Comparison of ENCODE assay signal across 25 cellular contexts in the genomic region with DNA sequence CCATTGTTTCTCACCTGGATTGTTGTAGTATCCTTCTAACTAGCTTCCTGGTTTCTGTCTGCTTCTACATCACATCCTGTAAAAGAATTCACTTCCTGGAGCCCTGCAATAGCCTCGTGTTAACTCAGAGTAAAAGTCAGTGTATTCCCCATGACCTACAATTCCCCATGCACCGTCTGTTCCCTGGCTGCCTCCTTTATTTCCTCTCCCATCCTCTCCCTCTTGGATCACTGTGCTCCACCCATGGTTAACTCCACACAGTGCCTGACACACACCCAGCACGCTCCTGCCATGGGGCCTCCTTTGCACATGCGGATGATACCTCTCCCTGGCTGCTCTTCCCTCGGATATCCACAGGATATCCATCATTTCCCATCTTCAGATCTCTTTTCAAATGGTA.
"Had no signal": no experiment of that assay in that cellular context is flagged by ENCODE, and none has a peak within 500 bp of the region (broad histone marks: within the 10 kb centered on the region; RNA-seq: fewer than 3 reads in every experiment).

No MANE protein-coding gene starts in this region.

- H3K9me3 Mint-ChIP-seq: activated CD4-positive, alpha-beta memory T cell treated with anti-CD3 and anti-CD28 coated beads, Interleukin-2, amount 10 ng/mL, durations not matched to agents 7 days and 5 days; activated T-helper 17 cell treated with anti-CD3 and anti-CD28 coated beads, Interleukin-2, amount 50 U/mL, for 72 hours had no signal

- FAIRE-seq: astrocyte had no signal

- H3K27ac Mint-ChIP-seq: activated CD4-positive, alpha-beta memory T cell treated with anti-CD3 and anti-CD28 coated beads, Interleukin-2, amount 10 ng/mL, durations not matched to agents 7 days and 5 days; activated CD4-positive, alpha-beta T cell treated with anti-CD3 and anti-CD28 coated beads for 36 hours; activated naive CD4-positive, alpha-beta T cell treated with anti-CD3 and anti-CD28 coated beads for 36 hours; activated naive CD8-positive, alpha-beta T cell; activated T-helper 17 cell treated with anti-CD3 and anti-CD28 coated beads, Interleukin-2, amount 50 U/mL, for 72 hours had no signal

- H3K36me3 ChIP-seq: cardiac muscle cell, MG63 had no signal

- H3K4me3 Mint-ChIP-seq: activated CD4-positive, alpha-beta memory T cell treated with anti-CD3 and anti-CD28 coated beads, Interleukin-2, amount 10 ng/mL, durations not matched to agents 7 days and 5 days; activated CD4-positive, alpha-beta T cell treated with anti-CD3 and anti-CD28 coated beads for 36 hours; activated naive CD4-positive, alpha-beta T cell treated with anti-CD3 and anti-CD28 coated beads for 36 hours; activated naive CD8-positive, alpha-beta T cell; activated T-helper 17 cell treated with anti-CD3 and anti-CD28 coated beads, Interleukin-2, amount 50 U/mL, for 72 hours; brain had no signal

- H3K27ac ChIP-seq: cardiac muscle cell, VCaP had no signal

- DNase-seq: activated CD4-positive, alpha-beta memory T cell treated with anti-CD3 and anti-CD28 coated beads, Interleukin-2, amount 10 ng/mL, durations not matched to agents 7 days and 5 days; activated CD4-positive, alpha-beta T cell treated with anti-CD3 and anti-CD28 coated beads for 36 hours; activated CD4-positive, alpha-beta T cell treated with anti-CD3 and anti-CD28 coated beads, Interleukin-2, amount 50 U/mL, for 1 hour; activated gamma-delta T cell; activated naive CD4-positive, alpha-beta T cell treated with anti-CD3 and anti-CD28 coated beads for 36 hours; activated T-cell treated with anti-CD3 and anti-CD28 coated beads for 4 hours; activated T-cell treated with anti-CD3 and anti-CD28 coated beads, Interleukin-2, amount 50 U/mL, for 48 hours; amygdala; KG1; MG63; MV-4-11; NCI-H1105; NCI-H1436; NCI-H1694 treated with DMSO at 0.1 percent for 48 hours; NCI-H2081 treated with DMSO at 0.1 percent for 48 hours; NCI-H446; NCI-H524; SIG-M5; T-helper 2 cell had no signal

- ATAC-seq: activated CD4-positive, alpha-beta T cell treated with anti-CD3 and anti-CD28 coated beads for 36 hours; activated T-helper 17 cell treated with anti-CD3 and anti-CD28 coated beads, Interleukin-2, amount 50 U/mL, for 72 hours had no signal

- H3K27me3 ChIP-seq: cardiac muscle cell, MG63 had no signal

- H3K9me3 ChIP-seq: MG63 had no signal

- H3K36me3 Mint-ChIP-seq: activated naive CD8-positive, alpha-beta T cell; brain had no signal

- H3K27me3 Mint-ChIP-seq: activated CD4-positive, alpha-beta memory T cell treated with anti-CD3 and anti-CD28 coated beads, Interleukin-2, amount 10 ng/mL, durations not matched to agents 7 days and 5 days had no signal

- H3K4me1 Mint-ChIP-seq: activated CD4-positive, alpha-beta memory T cell treated with anti-CD3 and anti-CD28 coated beads, Interleukin-2, amount 10 ng/mL, durations not matched to agents 7 days and 5 days; activated CD4-positive, alpha-beta T cell treated with anti-CD3 and anti-CD28 coated beads for 36 hours; activated T-helper 17 cell treated with anti-CD3 and anti-CD28 coated beads, Interleukin-2, amount 50 U/mL, for 72 hours had no signal

- H3K4me3 ChIP-seq: cardiac muscle cell, MG63 had no signal
